In the genomic region with DNA sequence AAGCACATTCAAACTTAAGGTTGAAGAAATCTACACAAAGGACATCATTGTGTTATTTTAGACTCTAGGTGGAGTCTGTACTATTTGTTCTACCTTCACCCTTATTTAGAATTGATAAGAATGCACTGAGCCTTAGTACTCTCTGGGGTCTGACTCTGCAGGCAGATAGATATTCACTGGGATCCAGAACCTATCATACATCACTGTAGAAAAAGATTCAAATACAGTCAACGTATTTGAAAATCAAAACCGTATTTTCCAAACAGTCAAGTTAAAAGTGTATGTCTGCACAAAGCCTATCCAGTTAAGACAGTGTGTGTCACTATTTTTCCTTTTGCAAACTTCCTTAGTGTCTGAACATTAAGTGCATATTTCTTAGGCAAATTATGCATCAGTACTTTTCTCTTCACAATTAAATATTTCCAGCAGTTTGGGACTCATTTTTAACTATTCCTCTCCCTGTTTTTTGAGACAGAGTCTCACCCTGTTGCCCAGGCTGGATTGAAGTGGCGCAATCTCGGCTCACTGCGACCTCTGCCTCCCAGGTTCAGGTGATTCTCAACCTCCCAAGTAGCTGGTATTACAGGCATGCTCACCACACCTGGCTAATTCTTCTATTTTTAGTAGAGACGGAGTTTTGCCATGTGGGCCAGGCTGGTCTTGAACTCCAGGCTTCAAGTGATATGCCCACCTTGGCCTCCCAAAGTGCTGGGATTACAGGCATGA, we compare ENCODE assay signal across 19 cellular contexts. TPM values are rescaled to one million over a fixed set of nuclear protein-coding genes. Genes with fewer than 3 reads are reported as not detected.
"Had no signal": no experiment of that assay in that cellular context is flagged by ENCODE, and none has a peak within 500 bp of the region (broad histone marks: within the 10 kb centered on the region; RNA-seq: fewer than 3 reads in every experiment).

No MANE protein-coding gene starts in this region.

- H3K27me3 ChIP-seq: ascending aorta, colonic mucosa, gastroesophageal sphincter, neutrophil, upper lobe of right lung had no signal

- H3K36me3 ChIP-seq: ascending aorta, colonic mucosa, neutrophil, upper lobe of right lung had no signal

- H3K4me3 ChIP-seq: ascending aorta, colonic mucosa, gastroesophageal sphincter, lung, upper lobe of right lung had no signal

- H3K4me1 ChIP-seq: colonic mucosa had no signal

- ATAC-seq: activated T-cell treated with anti-CD3 and anti-CD28 coated beads, Interleukin-2, amount 50 U/mL, for 4 hours; gastroesophageal sphincter; naive thymus-derived CD4-positive, alpha-beta T cell; sciatic nerve; upper lobe of right lung had no signal

- DNase-seq: activated CD4-positive, alpha-beta memory T cell treated with anti-CD3 and anti-CD28 coated beads for 36 hours; activated effector memory CD4-positive, alpha-beta T cell treated with anti-CD3 and anti-CD28 coated beads, Interleukin-2, amount 50 U/mL, for 16 hours; activated T-cell treated with anti-CD3 and anti-CD28 coated beads, Interleukin-2, amount 50 U/mL, for 4 hours; colonic mucosa; hippocampal formation; naive thymus-derived CD4-positive, alpha-beta T cell; stimulated activated CD4-positive, alpha-beta T cell treated with anti-CD3 and anti-CD28 coated beads, Interleukin-2, amount 100 ng/mL, for 24 hours; stimulated activated naive CD4-positive, alpha-beta T cell treated with Interleukin-2 at 50 U/mL for 16 hours; T1000; upper lobe of right lung had no signal

- H3K27ac ChIP-seq: ascending aorta, colonic mucosa, gastroesophageal sphincter, neutrophil, upper lobe of right lung had no signal

- H3K9me3 ChIP-seq: ascending aorta, colonic mucosa, gastroesophageal sphincter, neutrophil, upper lobe of right lung had no signal

RNA-seq across cellular contexts. Expression of gene PDZD9, which starts 29.3 kb away (rescaled TPM):
- total RNA-seq: activated CD4-positive, alpha-beta memory T cell treated with anti-CD3 and anti-CD28 coated beads for 36 hours; activated T-cell treated with anti-CD3 and anti-CD28 coated beads, Interleukin-2, amount 50 U/mL, for 4 hours; ascending aorta; cardiac septum; colonic mucosa; gastroesophageal sphincter; kidney epithelial cell; lung; naive thymus-derived CD4-positive, alpha-beta T cell; posterior vena cava; sciatic nerve; temporal lobe; upper lobe of right lung had no signal
- polyA plus RNA-seq: lung had no signal
